14 cellular contexts compared by ENCODE assay signal in the genomic region with DNA sequence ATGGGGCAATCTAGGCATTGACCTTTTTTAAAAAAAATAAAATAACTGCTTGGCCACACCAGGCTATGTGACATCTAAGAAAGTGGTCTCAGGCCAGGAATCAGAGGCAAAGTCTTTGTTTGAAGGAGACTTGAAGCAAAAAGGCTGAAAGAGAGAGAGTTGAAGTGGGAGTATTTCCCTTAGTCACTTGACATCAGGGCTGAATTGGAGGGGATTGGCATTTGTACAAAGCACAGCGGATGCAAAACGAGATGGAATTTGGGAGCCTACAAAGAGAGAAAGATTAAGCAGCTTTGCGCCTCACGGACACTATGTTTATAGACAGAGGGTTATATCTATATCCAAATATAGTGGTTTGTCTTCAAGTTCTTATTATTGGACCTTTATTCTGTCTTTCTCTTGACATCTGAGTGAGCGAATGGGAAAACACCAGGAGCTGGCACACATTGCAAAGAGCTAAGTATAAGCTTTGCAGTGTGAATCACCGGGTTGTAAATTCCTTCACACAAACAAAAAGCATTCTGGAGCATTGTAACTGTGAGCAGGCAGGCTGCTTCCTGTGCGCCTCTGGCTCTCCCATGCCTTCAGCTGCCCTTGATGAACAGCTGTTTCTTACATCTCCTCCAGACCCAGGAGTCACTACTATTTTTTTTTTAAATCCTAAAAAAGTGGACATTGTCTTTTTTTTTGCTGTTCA.
DNase-seq lines count a peak whose midpoint lies in the region; ATAC-seq, FAIRE-seq and TF ChIP-seq lines count a peak whose summit lies in the region.
"Had no signal": no experiment of that assay in that cellular context is flagged by ENCODE, and none has a peak within 500 bp of the region (broad histone marks: within the 10 kb centered on the region; RNA-seq: fewer than 3 reads in every experiment).

No MANE protein-coding gene starts in this region.

- H3K27me3 ChIP-seq in left ventricle myocardium inferior (ENCODE audit: low read depth) = no peaks in the 10 kb centered on the region
- H3K27me3 ChIP-seq in right cardiac atrium (ENCODE audit: control insufficient read depth, insufficient read depth) = no peaks in the 10 kb centered on the region
- no peaks in the 10 kb centered on the region for H3K27me3 ChIP-seq in keratinocyte (ENCODE audit: control insufficient read depth, extremely low read depth, insufficient read depth, low read length)
- no peaks in the 10 kb centered on the region for H3K27me3 ChIP-seq in thoracic aorta (replicated peaks; ENCODE audit: insufficient read depth)
- H3K27me3 ChIP-seq: gastroesophageal sphincter had no signal

- no peak overlapping the region for H3K27ac Mint-ChIP-seq in stimulated activated naive B cell treated with anti-CD40 and anti-IgM and Interleukin-4, amounts not matched to agents 10 μg/mL and 1 μg/mL and 100 μg/mL, for 72 hours
- H3K27ac Mint-ChIP-seq: activated CD4-positive, alpha-beta T cell treated with anti-CD3 and anti-CD28 coated beads, Interleukin-2, amount 10 ng/mL, durations not matched to agents 24 days and 14 days had no signal

- H3K4me1 Mint-ChIP-seq in stimulated activated naive B cell treated with anti-CD40 and anti-IgM and Interleukin-4, amounts not matched to agents 10 μg/mL and 1 μg/mL and 100 μg/mL, for 72 hours = no peaks in the 10 kb centered on the region
- H3K4me1 Mint-ChIP-seq: activated CD4-positive, alpha-beta T cell treated with anti-CD3 and anti-CD28 coated beads, Interleukin-2, amount 10 ng/mL, durations not matched to agents 24 days and 14 days had no signal

- no peaks in the 10 kb centered on the region for H3K4me1 ChIP-seq in left ventricle myocardium inferior
- no peaks in the 10 kb centered on the region for H3K4me1 ChIP-seq in right cardiac atrium (ENCODE audit: control insufficient read depth, insufficient read depth, low read length)
- no peaks in the 10 kb centered on the region for H3K4me1 ChIP-seq in keratinocyte (ENCODE audit: control insufficient read depth, extremely low read depth, insufficient read depth, low read length)
- peaks cover 0 to 5% of the 10 kb centered on the region in 2 donors for H3K4me1 ChIP-seq in thoracic aorta (ENCODE audit: control insufficient read depth in 1 of 2, low read depth in 2 of 2)

- 33% methylated on average over 7 of the region's 7 CpGs for WGBS in right cardiac atrium

- DNase-seq in left ventricle myocardium inferior = no peak
- DNase-seq in right cardiac atrium = no peak
- peak; percentile 91 for DNase-seq in astrocyte of the spinal cord (ENCODE audit: low read depth, low spot score)
- peak; percentile 17 for DNase-seq in keratinocyte (ENCODE audit: low read depth, low spot score)
- DNase-seq in thoracic aorta (ENCODE audit: low spot score) = no peak
- no peak for DNase-seq in stimulated activated CD4-positive, alpha-beta T cell treated with anti-CD3 and anti-CD28 coated beads, Interleukin-4, amount 100 ng/mL, for 1 hour
- no peak for DNase-seq in stimulated activated naive B cell treated with anti-CD40 and anti-IgM and Interleukin-4, amounts not matched to agents 10 μg/mL and 1 μg/mL and 100 μg/mL, for 72 hours
- DNase-seq: activated CD4-positive, alpha-beta T cell treated with anti-CD3 and anti-CD28 coated beads, Interleukin-2, amount 10 ng/mL, durations not matched to agents 24 days and 14 days; activated gamma-delta T cell treated with Interleukin-2 at 50 U/mL for 16 hours; SIG-M5; trophoblast cell had no signal

- H3K79me2 ChIP-seq in keratinocyte (ENCODE audit: control insufficient read depth, insufficient read depth, low read length) = no peaks in the 10 kb centered on the region

- H3K9ac ChIP-seq in keratinocyte (ENCODE audit: control insufficient read depth, extremely low read depth, insufficient read depth, low read length) = no peak overlapping the region

- H4K20me1 ChIP-seq in keratinocyte (ENCODE audit: control insufficient read depth, extremely low read depth, insufficient read depth, low read length) = no peaks in the 10 kb centered on the region

- no peak for ATAC-seq in right cardiac atrium
- peak; percentile 43 for ATAC-seq in thoracic aorta (ENCODE audit: insufficient number of reproducible peaks, low FRiP score, low read depth)
- ATAC-seq in GM18520 (IDR thresholded peaks at IDR 0.05; ENCODE audit: unreplicated experiment) = no peak
- no peak for ATAC-seq in stimulated activated naive B cell treated with anti-CD40 and anti-IgM and Interleukin-4, amounts not matched to agents 10 μg/mL and 1 μg/mL and 100 μg/mL, for 72 hours (replicated peaks)
- ATAC-seq: gastroesophageal sphincter had no signal

- H3K9me3 ChIP-seq in left ventricle myocardium inferior (replicated peaks) (no peaks in the 10 kb centered on the region), right cardiac atrium (ENCODE audit: control insufficient read depth, low read length) (no peaks in the 10 kb centered on the region), keratinocyte (ENCODE audit: control insufficient read depth, low read depth, low read length) (no peaks in the 10 kb centered on the region), thoracic aorta (no peaks in the 10 kb centered on the region)
- H3K9me3 ChIP-seq: gastroesophageal sphincter had no signal

- no peaks in the 10 kb centered on the region for H3K9me1 ChIP-seq in keratinocyte (ENCODE audit: control insufficient read depth, extremely low read depth, insufficient read depth, low read length)

- H3K4me2 ChIP-seq in keratinocyte (ENCODE audit: control insufficient read depth, extremely low read depth, insufficient read depth, low read depth, low read length) = no peak overlapping the region

- dilution Hi-C loops in keratinocyte (cut with MboI; ENCODE audit: extremely low pct_ligation_motif_present, low sequenced_read_pairs) = no loop called here

- peak overlapping the region; percentile 15 for H3K4me3 ChIP-seq in left ventricle myocardium inferior
- no peak overlapping the region for H3K4me3 ChIP-seq in right cardiac atrium (ENCODE audit: low read length)
- H3K4me3 ChIP-seq in astrocyte of the spinal cord (ENCODE audit: low read depth, low read length) = no peak overlapping the region
- H3K4me3 ChIP-seq in keratinocyte (ENCODE audit: control insufficient read depth in 2 of 3, extremely low read depth in 1 of 3, insufficient read depth in 2 of 3, low read depth in 1 of 3, low read length in 3 of 3) = no peak overlapping the region
- H3K4me3 ChIP-seq in thoracic aorta = peak overlapping the region; percentile 53
- H3K4me3 ChIP-seq: gastroesophageal sphincter, lung had no signal

- H3K9me3 Mint-ChIP-seq in stimulated activated naive B cell treated with anti-CD40 and anti-IgM and Interleukin-4, amounts not matched to agents 10 μg/mL and 1 μg/mL and 100 μg/mL, for 72 hours = no peaks in the 10 kb centered on the region
- H3K9me3 Mint-ChIP-seq: activated CD4-positive, alpha-beta T cell treated with anti-CD3 and anti-CD28 coated beads, Interleukin-2, amount 10 ng/mL, durations not matched to agents 24 days and 14 days had no signal

- H3K27me3 Mint-ChIP-seq in stimulated activated naive B cell treated with anti-CD40 and anti-IgM and Interleukin-4, amounts not matched to agents 10 μg/mL and 1 μg/mL and 100 μg/mL, for 72 hours = peaks cover 0 to 3% of the 10 kb centered on the region in 2 donors
- H3K27me3 Mint-ChIP-seq: activated CD4-positive, alpha-beta T cell treated with anti-CD3 and anti-CD28 coated beads, Interleukin-2, amount 10 ng/mL, durations not matched to agents 24 days and 14 days had no signal

- H3K27ac ChIP-seq in left ventricle myocardium inferior (replicated peaks) = no peak overlapping the region
- H3K27ac ChIP-seq in right cardiac atrium (ENCODE audit: low read length) = no peak overlapping the region
- H3K27ac ChIP-seq in keratinocyte (ENCODE audit: control insufficient read depth, insufficient read depth, low read length) = no peak overlapping the region
- H3K27ac ChIP-seq in thoracic aorta = peak overlapping the region in 1 of 2 donors; percentile 3

- H3K36me3 Mint-ChIP-seq in stimulated activated naive B cell treated with anti-CD40 and anti-IgM and Interleukin-4, amounts not matched to agents 10 μg/mL and 1 μg/mL and 100 μg/mL, for 72 hours = no peaks in the 10 kb centered on the region

- no peak overlapping the region for H3K4me3 Mint-ChIP-seq in stimulated activated naive B cell treated with anti-CD40 and anti-IgM and Interleukin-4, amounts not matched to agents 10 μg/mL and 1 μg/mL and 100 μg/mL, for 72 hours
- H3K4me3 Mint-ChIP-seq: activated CD4-positive, alpha-beta T cell treated with anti-CD3 and anti-CD28 coated beads, Interleukin-2, amount 10 ng/mL, durations not matched to agents 24 days and 14 days had no signal

- no peak for FAIRE-seq in keratinocyte (lab: Jason Lieb, UNC)

- no peak for TF ChIP-seq CTCF in left ventricle myocardium inferior (IDR thresholded peaks at IDR 0.05; ENCODE audit: borderline replicate concordance)
- no peak for TF ChIP-seq CTCF in astrocyte of the spinal cord (IDR thresholded peaks at IDR 0.05; ENCODE audit: low read depth, low read length)
- no peak for TF ChIP-seq CTCF in keratinocyte (optimal IDR thresholded peaks at IDR 0.05 in 1 of 3, IDR thresholded peaks at IDR 0.05 in 1 of 3, conservative IDR thresholded peaks at IDR 0.05 in 1 of 3; ENCODE audit: extremely low read depth in 1 of 3, insufficient read depth in 2 of 3, low read length in 3 of 3)
- no peak for TF ChIP-seq CTCF in thoracic aorta (IDR thresholded peaks at IDR 0.05)

- H3K36me3 ChIP-seq in left ventricle myocardium inferior (no peaks in the 10 kb centered on the region), keratinocyte (ENCODE audit: control insufficient read depth in 2 of 2, extremely low read depth in 1 of 2, insufficient read depth in 2 of 2, low read length in 2 of 2) (no peaks in the 10 kb centered on the region), thoracic aorta (no peaks in the 10 kb centered on the region)
- H3K36me3 ChIP-seq: gastroesophageal sphincter had no signal

- in situ Hi-C loops in astrocyte of the spinal cord (cut with HindIII; ENCODE audit: low sequenced_read_pairs) = no loop called here

- intact Hi-C loops in left ventricle myocardium inferior (cut with micrococcal nuclease) (no loop called here), right cardiac atrium (cut with DNase I) (no loop called here)

- no peak overlapping the region for H2AFZ ChIP-seq in keratinocyte (ENCODE audit: control insufficient read depth, low read length)

Comparison
In these comparisons a context has a peak if more than half of its experiments do, and no peak if none do; other contexts are left out.
1. H3K4me3 ChIP-seq: peak in left ventricle myocardium inferior (single experiment) and thoracic aorta (single experiment); none in right cardiac atrium (single experiment), astrocyte of the spinal cord (single experiment) and keratinocyte (0 of 3).
2. DNase-seq: peak in astrocyte of the spinal cord (single experiment) and keratinocyte (single experiment); none in left ventricle myocardium inferior (single experiment), right cardiac atrium (0 of 3), thoracic aorta (single experiment), stimulated activated CD4-positive, alpha-beta T cell treated with anti-CD3 and anti-CD28 coated beads, Interleukin-4, amount 100 ng/mL, for 1 hour (single experiment) and stimulated activated naive B cell treated with anti-CD40 and anti-IgM and Interleukin-4, amounts not matched to agents 10 μg/mL and 1 μg/mL and 100 μg/mL, for 72 hours (single experiment).